In the genomic region with DNA sequence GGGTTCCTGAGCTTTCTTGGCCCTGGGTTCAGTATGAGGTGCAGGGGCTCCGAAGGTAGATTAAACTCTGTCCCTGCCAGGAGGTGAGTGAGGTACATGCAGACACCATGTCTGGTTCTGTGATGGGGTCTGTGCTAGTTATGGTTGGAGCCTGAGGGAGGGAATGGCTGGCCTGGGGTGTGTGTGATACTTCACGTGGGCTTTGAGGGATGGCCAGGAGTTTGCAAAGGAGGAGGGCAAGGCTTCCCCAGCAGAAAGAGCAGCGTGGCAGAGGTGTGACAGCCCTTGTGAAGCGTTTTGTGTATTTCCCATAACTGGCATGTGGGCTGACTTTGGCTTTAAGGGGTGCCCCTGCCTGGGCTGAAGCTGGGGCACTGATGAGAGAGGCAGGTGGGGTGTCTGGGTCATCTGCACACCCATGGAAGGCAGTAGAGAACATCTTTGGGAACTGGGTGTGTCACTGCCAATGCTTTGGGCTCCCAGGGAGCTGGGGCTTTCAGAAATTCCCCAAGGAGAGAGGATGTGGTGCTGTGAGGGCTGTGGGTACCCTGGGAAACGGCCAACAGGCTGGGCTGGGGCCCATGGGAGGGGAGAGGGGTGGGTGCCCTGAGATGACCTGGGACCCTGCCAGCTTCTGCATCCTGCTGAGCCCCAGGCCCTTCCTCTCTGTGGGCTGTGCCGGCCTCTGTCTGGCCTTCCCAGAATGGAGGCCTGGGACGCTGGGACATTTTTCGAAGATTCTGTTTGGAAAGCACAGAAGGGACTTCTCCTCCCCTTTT, we compare ENCODE assay signal across 1 cellular context.
TF ChIP-seq lines count a peak whose summit lies in the region.

No MANE protein-coding gene starts in this region.

TF ChIP-seq in HEK293, 187 proteins besides CTCF, POLR2A, EP300 and RAD21 (continued from another document):
- TF ChIP-seq, protein P1, sequence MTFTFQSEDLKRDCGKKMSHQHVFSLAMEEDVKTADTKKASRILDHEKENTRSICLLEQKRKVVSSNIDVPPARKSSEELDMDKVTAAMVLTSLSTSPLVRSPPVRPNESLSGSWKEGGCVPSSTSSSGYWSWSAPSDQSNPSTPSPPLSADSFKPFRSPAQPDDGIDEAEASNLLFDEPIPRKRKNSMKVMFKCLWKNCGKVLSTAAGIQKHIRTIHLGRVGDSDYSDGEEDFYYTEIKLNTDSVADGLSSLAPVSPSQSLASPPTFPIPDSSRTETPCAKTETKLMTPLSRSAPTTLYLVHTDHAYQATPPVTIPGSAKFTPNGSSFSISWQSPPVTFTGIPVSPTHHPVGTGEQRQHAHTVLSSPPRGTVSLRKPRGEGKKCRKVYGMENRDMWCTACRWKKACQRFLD (tag by site-specific recombination; IDR thresholded peaks at IDR 0.05): no peak
- no peak for TF ChIP-seq ZEB2 (tag by site-specific recombination; IDR thresholded peaks at IDR 0.05)
- peak; percentile 40; the same call in 1 of the 2 replicates for TF ChIP-seq ZNF600 (tag by site-specific recombination; IDR thresholded peaks at IDR 0.05)
- no peak for TF ChIP-seq ZNF473 (tag by site-specific recombination; IDR thresholded peaks at IDR 0.05)
- no peak for TF ChIP-seq EGR2 (tag by site-specific recombination; IDR thresholded peaks at IDR 0.05; ENCODE audit: low read depth)
- TF ChIP-seq PRDM10 (tag by site-specific recombination; IDR thresholded peaks at IDR 0.05): peak; percentile 35; the same call in 1 of the 2 replicates
- TF ChIP-seq SP2 (tag by site-specific recombination; IDR thresholded peaks at IDR 0.05): peak; percentile 2; the same call in 1 of the 2 replicates
- TF ChIP-seq ZFP41 (tag by site-specific recombination; IDR thresholded peaks at IDR 0.05; ENCODE audit: borderline replicate concordance): no peak
- no peak for TF ChIP-seq ZFHX2 (tag by site-specific recombination; conservative IDR thresholded peaks at IDR 0.05)
- TF ChIP-seq ZNF677 (tag by site-specific recombination; IDR thresholded peaks at IDR 0.05): no peak
- no peak for TF ChIP-seq SP7 (tag by site-specific recombination; IDR thresholded peaks at IDR 0.05)
- no peak for TF ChIP-seq ZNF791 (tag by site-specific recombination; IDR thresholded peaks at IDR 0.05)
- TF ChIP-seq, protein P2, sequence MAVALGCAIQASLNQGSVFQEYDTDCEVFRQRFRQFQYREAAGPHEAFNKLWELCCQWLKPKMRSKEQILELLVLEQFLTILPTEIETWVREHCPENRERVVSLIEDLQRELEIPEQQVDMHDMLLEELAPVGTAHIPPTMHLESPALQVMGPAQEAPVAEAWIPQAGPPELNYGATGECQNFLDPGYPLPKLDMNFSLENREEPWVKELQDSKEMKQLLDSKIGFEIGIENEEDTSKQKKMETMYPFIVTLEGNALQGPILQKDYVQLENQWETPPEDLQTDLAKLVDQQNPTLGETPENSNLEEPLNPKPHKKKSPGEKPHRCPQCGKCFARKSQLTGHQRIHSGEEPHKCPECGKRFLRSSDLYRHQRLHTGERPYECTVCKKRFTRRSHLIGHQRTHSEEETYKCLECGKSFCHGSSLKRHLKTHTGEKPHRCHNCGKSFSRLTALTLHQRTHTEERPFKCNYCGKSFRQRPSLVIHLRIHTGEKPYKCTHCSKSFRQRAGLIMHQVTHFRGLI (tag by site-specific recombination; IDR thresholded peaks at IDR 0.05): peak; percentile 69
- no peak for TF ChIP-seq ZBTB21 (tag by site-specific recombination; IDR thresholded peaks at IDR 0.05)
- TF ChIP-seq ZNF391 (tag by site-specific recombination; IDR thresholded peaks at IDR 0.05; ENCODE audit: borderline replicate concordance, low read depth): no peak
- TF ChIP-seq ZNF366 (tag by site-specific recombination; conservative IDR thresholded peaks at IDR 0.05): no peak
- TF ChIP-seq ZNF777 (tag by site-specific recombination; IDR thresholded peaks at IDR 0.05; ENCODE audit: borderline replicate concordance): no peak
